ENCODE assay signal across 8 cellular contexts in genomic region chr6:31728767-31729514, GRCh38. TPM values are rescaled to one million over a fixed set of nuclear protein-coding genes. Genes with fewer than 3 reads are reported as not detected.
DNase-seq lines count a peak whose midpoint lies in the region; ATAC-seq and TF ChIP-seq lines count a peak whose summit lies in the region.

DDAH2 (minus strand) TSS chr6:31729299; CDS start chr6:31729161, 138 bp downstream.

- H3K36me3 ChIP-seq in BE2C (peaks cover 22% of the 10 kb centered on the region), IMR-90 (ENCODE audit: control insufficient read depth, insufficient read depth, low read length) (peaks cover 44% of the 10 kb centered on the region), breast epithelium (peaks cover 6% of the 10 kb centered on the region), liver (ENCODE audit: control insufficient read depth in 4 of 4, insufficient read depth in 3 of 4, low read depth in 1 of 4, low read length in 3 of 4) (peaks cover 6 to 31% (median 19%) of the 10 kb centered on the region in 4 donors)

- peak within 1 kb of the TSS; percentile 80 for H3K4me3 ChIP-seq in BE2C (ENCODE audit: low read depth, low read length)
- peak within 1 kb of the TSS; percentile 85 for H3K4me3 ChIP-seq in IMR-90 (ENCODE audit: insufficient read depth, low read depth, low read length)
- peak within 1 kb of the TSS; percentile 82 to 92 (median 88) for H3K4me3 ChIP-seq in breast epithelium
- H3K4me3 ChIP-seq in liver (ENCODE audit: low read depth in 1 of 3, low read length in 3 of 3), result peak within 1 kb of the TSS; percentile 73 to 77 (median 73)

- peak within 1 kb of the TSS; percentile 85 for H3K27ac ChIP-seq in IMR-90 (ENCODE audit: insufficient read depth, low read length)
- peak within 1 kb of the TSS; percentile 97 to 98 for H3K27ac ChIP-seq in breast epithelium
- peak within 1 kb of the TSS; percentile 91 to 92 for H3K27ac ChIP-seq in liver (ENCODE audit: low read depth in 1 of 2, low read length in 2 of 2)
- peak within 1 kb of the TSS; percentile 90 for H3K27ac ChIP-seq in temporal lobe (ENCODE audit: low read depth, low read length)

- peak within 1 kb of the TSS; percentile 50 for H4K5ac ChIP-seq in IMR-90 (ENCODE audit: low read depth, low read length)

- H2AK9ac ChIP-seq in IMR-90 (replicated peaks; ENCODE audit: low read depth, low read length, poor library complexity), result peak within 1 kb of the TSS; percentile 99

- H4K20me1 ChIP-seq in IMR-90 (ENCODE audit: insufficient read depth, low read length), result peaks cover 26% of the 10 kb centered on the region

- peak within 1 kb of the TSS; percentile 81 for H3K9ac ChIP-seq in IMR-90 (ENCODE audit: low read depth, low read length)
- peak within 1 kb of the TSS; percentile 37 to 62 for H3K9ac ChIP-seq in liver (ENCODE audit: low read depth in 1 of 2, low read length in 2 of 2)

- 0 out of 2 replicates have a peak within 1 kb of the TSS, but pooled peaks have one; percentile 6 for H2BK20ac ChIP-seq in IMR-90 (ENCODE audit: low read depth, low read length)

- TF ChIP-seq POLR2A in IMR-90 (IDR thresholded peaks at IDR 0.05; ENCODE audit: low read depth, low read length) (no peak), breast epithelium (IDR thresholded peaks at IDR 0.05) (no peak)

- peak within 1 kb of the TSS; percentile 83 for H2BK5ac ChIP-seq in IMR-90 (ENCODE audit: low read depth, low read length, poor library complexity, severe bottlenecking)

- H3K9me1 ChIP-seq in IMR-90 (ENCODE audit: insufficient read depth, low read length), result peaks cover under 1% of the 10 kb centered on the region; the same call in 1 of the 2 replicates

- H4K8ac ChIP-seq in IMR-90 (ENCODE audit: low read depth in 2 of 2, low read length in 2 of 2), result peak within 1 kb of the TSS; percentile 17 to 82; a peak in 2 of 4 replicates

- BruUV-seq in IMR-90 (replicated peaks; lab: Mats Ljungman, UMichigan), result no TSS peak

- peaks cover 0 to 44% of the 10 kb centered on the region in 2 experiments; a peak in 3 of 4 replicates for H3K79me1 ChIP-seq in IMR-90 (ENCODE audit: low read depth in 1 of 2, low read length in 2 of 2)

- no peaks in the 10 kb centered on the region for H3K27me3 ChIP-seq in BE2C
- H3K27me3 ChIP-seq in IMR-90 (ENCODE audit: control insufficient read depth, insufficient read depth, low read length), result no peaks in the 10 kb centered on the region
- no peaks in the 10 kb centered on the region for H3K27me3 ChIP-seq in breast epithelium
- no peaks in the 10 kb centered on the region for H3K27me3 ChIP-seq in liver (ENCODE audit: control insufficient read depth in 4 of 4, insufficient read depth in 4 of 4, low read length in 3 of 4)

- no peaks in the 10 kb centered on the region for H3K9me3 ChIP-seq in BE2C
- no peaks in the 10 kb centered on the region for H3K9me3 ChIP-seq in IMR-90 (ENCODE audit: control insufficient read depth, insufficient read depth, low read length)
- H3K9me3 ChIP-seq in breast epithelium, result no peaks in the 10 kb centered on the region
- H3K9me3 ChIP-seq in liver (ENCODE audit: control insufficient read depth in 4 of 4, low read length in 3 of 4), result no peaks in the 10 kb centered on the region

- H3K4me1 ChIP-seq in BE2C (no peaks in the 10 kb centered on the region), IMR-90 (ENCODE audit: control insufficient read depth, insufficient read depth, low read length) (peaks cover 3% of the 10 kb centered on the region), breast epithelium (peaks cover 0 to 5% of the 10 kb centered on the region in 2 donors), liver (ENCODE audit: control insufficient read depth in 4 of 4, insufficient read depth in 4 of 4, low read length in 3 of 4) (peaks cover 3 to 25% (median 12%) of the 10 kb centered on the region in 4 donors)

- H2AK5ac ChIP-seq in IMR-90 (ENCODE audit: low read depth, low read length), result peak within 1 kb of the TSS; percentile 90

- CTCF ChIA-PET in IMR-90 (lab: Yijun Ruan, JAX), result interaction anchor here (0.5 to 0.7 kb wide), 2 partner anchors 42 to 48 kb away, joined by 3 read pairs; partner anchors contain the start of gene LY6G5C

- peak within 1 kb of the TSS; percentile 92 for H3K4ac ChIP-seq in IMR-90 (ENCODE audit: low read depth, low read length)

- peak within 1 kb of the TSS; percentile 72 for H4K91ac ChIP-seq in IMR-90 (ENCODE audit: insufficient read depth, low read depth, low read length)

- dilution Hi-C loops in IMR-90 (cut with HindIII; ENCODE audit: low sequenced_read_pairs, unreplicated experiment), result no loop called here

- 6% methylated on average over 14 of the region's 36 CpGs; no CpG with 5 or more reads in 1 of the 2 experiments for WGBS in IMR-90 (ENCODE audit: extremely low coverage in 2 of 2, insufficient read length in 1 of 2), 2 experiments
- WGBS in liver, result 34% methylated on average over 36 of the region's 36 CpGs

- DNase-seq in BE2C, result no peak
- no peak for DNase-seq in IMR-90
- no peak for DNase-seq in breast epithelium (ENCODE audit: low spot score in 2 of 2)

- ATAC-seq in IMR-90 (ENCODE audit: low read depth) (peak; percentile 33), HG02623 (IDR thresholded peaks at IDR 0.05; ENCODE audit: unreplicated experiment) (no peak), GM18907 (IDR thresholded peaks at IDR 0.05; ENCODE audit: unreplicated experiment) (no peak), HG02571 (IDR thresholded peaks at IDR 0.05; ENCODE audit: unreplicated experiment) (no peak)

- TF ChIP-seq CTCF in BE2C (IDR thresholded peaks at IDR 0.05; ENCODE audit: low read depth, low read length), result no peak; the same call in 1 of the 2 replicates
- TF ChIP-seq CTCF in IMR-90 (conservative IDR thresholded peaks at IDR 0.05; ENCODE audit: low read depth, low read length), result no peak
- TF ChIP-seq CTCF in breast epithelium (IDR thresholded peaks at IDR 0.05), result no peak
- no peak for TF ChIP-seq CTCF in liver (IDR thresholded peaks at IDR 0.05; ENCODE audit: low read depth, low read length, missing input control)

- in situ Hi-C loops in IMR-90 (cut with MboI; ENCODE audit: low sequenced_read_pairs), result no loop called here

- H3K4me2 ChIP-seq in IMR-90 (ENCODE audit: low read depth, low read length), result peak within 1 kb of the TSS; percentile 92

- peak within 1 kb of the TSS; percentile 66; the same call in 1 of the 2 replicates for H3K18ac ChIP-seq in IMR-90 (ENCODE audit: low read depth, low read length)

- H3K14ac ChIP-seq in IMR-90 (replicated peaks; ENCODE audit: low read depth, low read length), result peak within 1 kb of the TSS; percentile 89

- POLR2A ChIA-PET in IMR-90 (lab: Charles Lee; ENCODE audit: unreplicated experiment), result interaction anchor here (0.6 kb wide), 1 partner anchor 189 kb away, joined by 3 read pairs; no protein-coding TSS in a partner anchor

- peak within 1 kb of the TSS; percentile 96 for H2AFZ ChIP-seq in IMR-90 (replicated peaks; ENCODE audit: low read length, poor library complexity)

- peak within 1 kb of the TSS; percentile 67 for H3K56ac ChIP-seq in IMR-90 (ENCODE audit: extremely low read depth, insufficient read depth, low read length)

- peak within 1 kb of the TSS; percentile 91; the same call in 1 of the 2 replicates for H3K23ac ChIP-seq in IMR-90 (ENCODE audit: low read depth, low read length)

- H2BK120ac ChIP-seq in IMR-90 (ENCODE audit: low read depth, low read length), result peak within 1 kb of the TSS; percentile 78

- no peak for TF ChIP-seq RAD21 in IMR-90 (IDR thresholded peaks at IDR 0.05; ENCODE audit: low read length)
- no peak for TF ChIP-seq RAD21 in liver (IDR thresholded peaks at IDR 0.05)

- peak within 1 kb of the TSS; percentile 45; the same call in 1 of the 3 replicates for H2BK15ac ChIP-seq in IMR-90 (ENCODE audit: low read depth, low read length)

- intact Hi-C loops in IMR-90 (cut with micrococcal nuclease), result loop anchor here (2.0 kb wide), 2 partner anchors 48 to 102 kb away; partner anchors contain the start of gene LY6G5C
- intact Hi-C loops in breast epithelium (cut with DNase I; ENCODE audit: low total_unique reads), result loop anchor here (5.0 kb wide), 1 partner anchor 103 kb away; no protein-coding TSS in a partner anchor

TF ChIP-seq in IMR-90, 13 proteins besides CTCF, POLR2A, EP300 and RAD21 (continues in another document):
- TF ChIP-seq RFX5 (IDR thresholded peaks at IDR 0.05; ENCODE audit: low read depth, low read length) (no peak), RCOR1 (IDR thresholded peaks at IDR 0.05; ENCODE audit: insufficient replicate concordance, low read length) (no peak), CEBPB (IDR thresholded peaks at IDR 0.05; ENCODE audit: low read depth, low read length) (no peak), NFE2L2 (IDR thresholded peaks at IDR 0.05; ENCODE audit: low read depth, low read length) (no peak), USF2 (IDR thresholded peaks at IDR 0.05; ENCODE audit: low read depth, low read length) (no peak)

TF ChIP-seq in liver, 16 proteins besides CTCF, POLR2A, EP300 and RAD21 (continues in another document):
- TF ChIP-seq HNF4G (IDR thresholded peaks at IDR 0.05), result no peak
- no peak for TF ChIP-seq RXRA (IDR thresholded peaks at IDR 0.05)
- TF ChIP-seq EGR1 (IDR thresholded peaks at IDR 0.05; ENCODE audit: low read depth in 2 of 2), result no peak
- TF ChIP-seq TAF1 (conservative IDR thresholded peaks at IDR 0.05), result no peak
- TF ChIP-seq FOXA2 (IDR thresholded peaks at IDR 0.05), result no peak
- no peak for TF ChIP-seq ZBTB33 (IDR thresholded peaks at IDR 0.05)
- no peak for TF ChIP-seq GABPA (IDR thresholded peaks at IDR 0.05 in 1 of 2, conservative IDR thresholded peaks at IDR 0.05 in 1 of 2)
- no peak for TF ChIP-seq NR2F2 (IDR thresholded peaks at IDR 0.05)
- TF ChIP-seq FOXA1 (IDR thresholded peaks at IDR 0.05), result no peak

RNA-seq across cellular contexts. Expression of gene DDAH2, which starts in this region (rescaled TPM):
- polyA plus RNA-seq in BE2C (2012; ENCODE audit: insufficient read depth, insufficient read length, low read depth), result 27.3 TPM
- total RNA-seq in IMR-90 (2012; rRNA removed), result 40.0 and 40.7 TPM in 2 replicates
- 57.9 and 58.4 TPM in 2 replicates for polyA plus RNA-seq in IMR-90 (2012; rRNA removed)
- polyA plus RNA-seq in IMR-90 (2012; cell fraction: cytosol; rRNA removed), result 82.7 and 118 TPM in 2 replicates
- 29.0 and 72.3 TPM in 2 replicates for polyA plus RNA-seq in IMR-90 (2012; cell fraction: nucleus; rRNA removed; ENCODE audit: low replicate concordance)
- 100 to 1,000 TPM in 2 of 3 donors, 10 to 100 TPM in 1; 100.0 to 212 (median 115) TPM for total RNA-seq in breast epithelium
- 10 to 100 TPM; 23.8 to 31.4 TPM for total RNA-seq in liver
- 10 to 100 TPM; 19.8 to 22.6 TPM for polyA plus RNA-seq in liver
- 108 TPM for total RNA-seq in temporal lobe
